8 cellular contexts compared by ENCODE assay signal in the genomic region with DNA sequence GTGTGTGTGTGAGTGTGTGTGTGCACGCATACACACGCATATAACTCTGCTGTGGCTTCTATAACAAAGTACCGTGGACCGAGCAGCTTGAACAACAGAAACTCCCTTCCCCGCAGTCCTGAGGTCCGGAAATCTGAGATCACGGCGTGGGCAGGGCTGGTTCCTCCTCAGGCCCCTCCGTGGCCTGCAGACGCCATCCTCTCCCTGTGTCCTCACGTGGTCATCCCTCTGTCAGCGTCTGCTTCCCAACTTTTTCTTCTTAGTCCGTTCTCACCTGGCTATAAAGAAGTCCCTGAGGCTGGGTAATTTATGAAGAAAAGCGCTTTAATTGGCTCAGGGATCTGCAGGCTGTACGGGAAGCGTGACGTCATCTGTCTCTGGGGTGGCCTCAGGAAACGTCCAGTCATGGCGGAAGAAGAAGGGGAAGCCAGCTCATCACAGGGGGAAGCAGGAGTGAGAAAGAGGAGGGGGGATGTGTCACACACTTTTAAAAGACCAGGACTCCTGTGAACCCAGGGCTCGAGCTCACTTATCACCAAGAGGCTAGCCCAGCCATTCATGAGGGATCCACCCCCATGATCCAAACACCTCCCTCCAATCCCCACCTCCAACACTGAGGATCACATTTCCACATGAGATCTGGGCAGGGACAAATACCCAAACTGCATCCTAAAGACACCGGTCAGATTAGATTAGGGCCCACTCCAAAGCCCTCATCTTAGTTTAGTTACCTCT.
A peak's percentile ranks its signal among the peaks of the same experiment; 100 is the strongest.
DNase-seq lines count a peak whose midpoint lies in the region; TF ChIP-seq lines count a peak whose summit lies in the region.

No MANE protein-coding gene starts in this region.

- peak; percentile 89 for DNase-seq in GDM1 (lab: John Stamatoyannopoulos, UW)
- peak; percentile 94 for DNase-seq in H4 (ENCODE audit: low spot score)
- peak; percentile 62 to 78 for DNase-seq in NOMO-1 (lab: John Stamatoyannopoulos, UW; ENCODE audit: unreplicated experiment in 2 of 2)
- peak; percentile 66 for DNase-seq in activated T-cell treated with anti-CD3 and anti-CD28 coated beads for 4 hours
- DNase-seq in fibroblast of the aortic adventitia (ENCODE audit: low read depth): peak; percentile 94
- DNase-seq in renal cortical epithelial cell (ENCODE audit: low read depth): peak; percentile 86
- DNase-seq in NCI-H1105 (lab: John Stamatoyannopoulos, UW): no peak
- DNase-seq in cerebellar cortex (ENCODE audit: low spot score): no peak

- H3K4me3 ChIP-seq in fibroblast of the aortic adventitia (ENCODE audit: low read depth, low read length): peak overlapping the region; percentile 75

- no peak for TF ChIP-seq CTCF in fibroblast of the aortic adventitia (IDR thresholded peaks at IDR 0.05; ENCODE audit: insufficient read depth, low read length)

Comparison
In these comparisons a context has a peak if more than half of its experiments do, and no peak if none do; other contexts are left out.
1. DNase-seq: peak in GDM1 (single experiment), H4 (single experiment), NOMO-1 (2 of 2), activated T-cell treated with anti-CD3 and anti-CD28 coated beads for 4 hours (single experiment), fibroblast of the aortic adventitia (single experiment) and renal cortical epithelial cell (single experiment); none in NCI-H1105 (single experiment) and cerebellar cortex (single experiment).